8 cellular contexts compared by ENCODE assay signal in the genomic region with DNA sequence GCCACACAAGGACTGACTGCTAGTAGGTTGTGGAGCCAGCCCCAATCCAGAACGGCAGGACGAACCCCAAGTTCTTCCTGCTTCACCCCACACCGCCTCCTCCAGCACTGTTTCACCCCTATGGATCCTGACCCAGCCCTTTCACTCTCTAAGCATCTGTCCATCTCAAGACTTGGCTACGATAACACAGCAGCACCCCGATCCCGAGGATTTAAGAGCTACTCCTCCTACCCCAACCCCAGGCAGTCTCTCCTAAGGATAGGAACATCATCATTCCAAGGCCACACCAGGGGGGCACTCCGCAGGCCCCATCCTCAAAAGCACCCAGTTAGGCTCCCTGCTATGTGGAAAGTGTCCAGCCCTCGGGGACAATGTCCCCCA. TPM values are rescaled to one million over a fixed set of nuclear protein-coding genes. Genes with fewer than 3 reads are reported as not detected.
DNase-seq lines count a peak whose midpoint lies in the region; ATAC-seq and TF ChIP-seq lines count a peak whose summit lies in the region.

No MANE protein-coding gene starts in this region.

- H3K36me3 ChIP-seq in gastroesophageal sphincter (peaks cover 0 to 20% of the 10 kb centered on the region in 2 donors), parathyroid adenoma (ENCODE audit: control insufficient read depth, insufficient read depth, low read length) (no peaks in the 10 kb centered on the region)

- H3K9me3 ChIP-seq in gastroesophageal sphincter (no peaks in the 10 kb centered on the region), parathyroid adenoma (ENCODE audit: control insufficient read depth, low read length) (no peaks in the 10 kb centered on the region)

- DNase-seq in ELR (ENCODE audit: low read depth) (peak; percentile 42), NCI-H2081 (lab: John Stamatoyannopoulos, UW) (no peak)
- no peak for DNase-seq in activated CD4-positive, alpha-beta memory T cell treated with anti-CD3 and anti-CD28 coated beads, Interleukin-2, amount 10 ng/mL, durations not matched to agents 7 days and 5 days

- H3K4me1 ChIP-seq in gastroesophageal sphincter (peaks cover 0 to 19% (median 0%) of the 10 kb centered on the region in 3 donors), parathyroid adenoma (peaks cover 4% of the 10 kb centered on the region)

- H3K27ac ChIP-seq in gastroesophageal sphincter (peak overlapping the region; percentile 74 to 92 (median 88)), parathyroid adenoma (peak overlapping the region; percentile 55)

- H3K27me3 Mint-ChIP-seq in activated CD4-positive, alpha-beta memory T cell treated with anti-CD3 and anti-CD28 coated beads, Interleukin-2, amount 10 ng/mL, durations not matched to agents 7 days and 5 days: no peaks in the 10 kb centered on the region

- peak; percentile 12 for ATAC-seq in HG02885 (IDR thresholded peaks at IDR 0.05; ENCODE audit: poor library complexity, unreplicated experiment)
- ATAC-seq in gastroesophageal sphincter: no peak
- ATAC-seq in HG02981 (IDR thresholded peaks at IDR 0.05; ENCODE audit: unreplicated experiment): no peak
- no peak for ATAC-seq in HG03469 (IDR thresholded peaks at IDR 0.05; ENCODE audit: unreplicated experiment)

- TF ChIP-seq POLR2A in gastroesophageal sphincter (IDR thresholded peaks at IDR 0.05): no peak

- peak overlapping the region; percentile 85 for H2AFZ ChIP-seq in parathyroid adenoma

- H3K4me1 Mint-ChIP-seq in activated CD4-positive, alpha-beta memory T cell treated with anti-CD3 and anti-CD28 coated beads, Interleukin-2, amount 10 ng/mL, durations not matched to agents 7 days and 5 days: peaks cover 17% of the 10 kb centered on the region

- peaks cover 19% of the 10 kb centered on the region for H3K36me3 Mint-ChIP-seq in activated CD4-positive, alpha-beta memory T cell treated with anti-CD3 and anti-CD28 coated beads, Interleukin-2, amount 10 ng/mL, durations not matched to agents 7 days and 5 days (ENCODE audit: low read depth)

- TF ChIP-seq CTCF in gastroesophageal sphincter (IDR thresholded peaks at IDR 0.05) (no peak), parathyroid adenoma (IDR thresholded peaks at IDR 0.05) (no peak)

- 25 to 32% methylated on average over 5 to 6 of the region's 8 CpGs for WGBS in gastroesophageal sphincter (ENCODE audit: low coverage in 1 of 2), 2 donors

- CTCF ChIA-PET in activated CD4-positive, alpha-beta memory T cell treated with anti-CD3 and anti-CD28 coated beads, Interleukin-2, amount 10 ng/mL, durations not matched to agents 7 days and 5 days (lab: Charles Lee): interaction anchor here (0.7 to 6.0 kb wide), 10 partner anchors 11 to 535 kb away, joined by 3 to 51 read pairs (median 3); a partner anchor contains a TSS

- peak overlapping the region; percentile 96 for H3K4me2 ChIP-seq in parathyroid adenoma (ENCODE audit: low read length)

- H3K9me3 Mint-ChIP-seq in activated CD4-positive, alpha-beta memory T cell treated with anti-CD3 and anti-CD28 coated beads, Interleukin-2, amount 10 ng/mL, durations not matched to agents 7 days and 5 days: no peaks in the 10 kb centered on the region

- H3K27ac Mint-ChIP-seq in activated CD4-positive, alpha-beta memory T cell treated with anti-CD3 and anti-CD28 coated beads, Interleukin-2, amount 10 ng/mL, durations not matched to agents 7 days and 5 days: peak overlapping the region; percentile 74

- peak overlapping the region; percentile 91 for H3K4me3 Mint-ChIP-seq in activated CD4-positive, alpha-beta memory T cell treated with anti-CD3 and anti-CD28 coated beads, Interleukin-2, amount 10 ng/mL, durations not matched to agents 7 days and 5 days

- POLR2A ChIA-PET in activated CD4-positive, alpha-beta memory T cell treated with anti-CD3 and anti-CD28 coated beads, Interleukin-2, amount 10 ng/mL, durations not matched to agents 7 days and 5 days (lab: Charles Lee): interaction anchor here (0.8 to 4.4 kb wide), 7 partner anchors 13 to 530 kb away, joined by 3 to 47 read pairs (median 4); a partner anchor contains a TSS

- no peaks in the 10 kb centered on the region for H3K79me2 ChIP-seq in parathyroid adenoma

- H3K27me3 ChIP-seq in gastroesophageal sphincter: peaks cover 22% of the 10 kb centered on the region
- no peaks in the 10 kb centered on the region for H3K27me3 ChIP-seq in parathyroid adenoma (ENCODE audit: control insufficient read depth, insufficient read depth, low read length)

- H3K9ac ChIP-seq in parathyroid adenoma: peak overlapping the region; percentile 40

- H3K4me3 ChIP-seq in gastroesophageal sphincter (peak overlapping the region; percentile 89 to 90), parathyroid adenoma (ENCODE audit: low read depth, low read length) (peak overlapping the region; percentile 93)

- no peak for TF ChIP-seq EP300 in gastroesophageal sphincter (IDR thresholded peaks at IDR 0.05)

RNA-seq across cellular contexts. Expression of a gene that starts 0.7 kb away (rescaled TPM):
- total RNA-seq in activated CD4-positive, alpha-beta memory T cell treated with anti-CD3 and anti-CD28 coated beads, Interleukin-2, amount 10 ng/mL, durations not matched to agents 7 days and 5 days: 10 to 100 TPM; 17.5 to 18.8 TPM
- 10 to 100 TPM; 23.7 to 33.8 (median 28.8) TPM for total RNA-seq in gastroesophageal sphincter

RNA-seq across cellular contexts. Expression of a gene that starts 16.8 kb away (rescaled TPM):
- total RNA-seq in activated CD4-positive, alpha-beta memory T cell treated with anti-CD3 and anti-CD28 coated beads, Interleukin-2, amount 10 ng/mL, durations not matched to agents 7 days and 5 days: 10 to 100 TPM; 44.2 to 45.3 TPM
- total RNA-seq in gastroesophageal sphincter: 1 to 10 TPM in 3 of 4 donors, under 1 TPM in 1; 0.62 to 1.8 (median 1.4) TPM

Comparison
In these comparisons a context has a peak if more than half of its experiments do, and no peak if none do; other contexts are left out.
1. RNA of a gene that starts 16.8 kb away (total RNA-seq): 44.2 to 45.3 TPM in activated CD4-positive, alpha-beta memory T cell treated with anti-CD3 and anti-CD28 coated beads, Interleukin-2, amount 10 ng/mL, durations not matched to agents 7 days and 5 days; 0.62 to 1.8 TPM in gastroesophageal sphincter; every median in the first group is over 10 times any median in the second.